30 cellular contexts compared by ENCODE assay signal in the genomic region with DNA sequence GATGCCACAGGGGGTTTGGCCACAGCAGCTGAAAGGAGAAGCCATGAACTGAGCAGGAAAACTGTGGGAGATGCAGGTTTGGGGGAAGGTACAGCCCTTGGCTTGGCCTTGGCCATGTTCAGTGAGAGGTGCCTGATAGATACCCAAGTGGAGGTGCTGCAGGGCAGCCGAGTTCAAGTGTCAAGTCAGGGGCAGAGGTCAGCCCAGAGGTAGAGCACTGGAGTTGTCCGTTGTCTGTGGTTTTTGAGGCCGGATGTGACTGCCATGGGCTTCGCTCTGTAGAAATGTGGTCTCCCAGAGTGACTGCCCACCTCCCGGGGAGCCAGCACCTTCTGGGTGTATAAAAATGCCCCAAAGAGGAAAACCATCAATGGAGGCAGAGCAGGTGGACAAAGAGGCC.
"Had no signal": no experiment of that assay in that cellular context is flagged by ENCODE, and none has a peak within 500 bp of the region (broad histone marks: within the 10 kb centered on the region; RNA-seq: fewer than 3 reads in every experiment).

No MANE protein-coding gene starts in this region.

- H3K9me3 Mint-ChIP-seq: effector memory CD8-positive, alpha-beta T cell; natural killer cell treated with Interleukin-12 subunit alpha and Interleukin-12 subunit beta and Interleukin-15 and Interleukin-18, amount 100 ng/mL, for 72 hours; stimulated activated memory B cell treated with anti-CD40 and anti-IgM and Interleukin-4, amounts not matched to agents 10 μg/mL and 1 μg/mL and 100 μg/mL, for 72 hours had no signal

- H3K4me1 Mint-ChIP-seq: immature natural killer cell; mesothelial cell of epicardium; stimulated activated memory B cell treated with anti-CD40 and anti-IgM and Interleukin-4, amounts not matched to agents 10 μg/mL and 1 μg/mL and 100 μg/mL, for 72 hours had no signal

- H3K27ac ChIP-seq: esophagus squamous epithelium, left ventricle myocardium inferior, lower lobe of right lung, psoas muscle, sigmoid colon, thoracic aorta, tibial nerve, upper lobe of left lung had no signal

- H3K27ac Mint-ChIP-seq: effector memory CD8-positive, alpha-beta T cell; immature natural killer cell; mesothelial cell of epicardium; natural killer cell treated with Interleukin-12 subunit alpha and Interleukin-12 subunit beta and Interleukin-15 and Interleukin-18, amount 100 ng/mL, for 72 hours; stimulated activated memory B cell treated with anti-CD40 and anti-IgM and Interleukin-4, amounts not matched to agents 10 μg/mL and 1 μg/mL and 100 μg/mL, for 72 hours; stimulated activated naive CD8-positive, alpha-beta T cell treated with anti-CD3 and anti-CD28 coated beads, Interleukin-15, Interleukin-2, amounts not matched to agents 100 ng/mL and 50 ng/mL, for 24 hours had no signal

- DNase-seq: cortex of kidney; effector memory CD8-positive, alpha-beta T cell; erythroblast; esophagus squamous epithelium; hypothalamus; immature natural killer cell; islet precursor cell; kidney glomerular epithelial cell; left colon; left ventricle myocardium inferior; lower lobe of right lung; mesenchymal stem cell; mucosa of descending colon; naive B cell; nucleus accumbens; psoas muscle; right cardiac atrium; sigmoid colon; stimulated activated CD4-positive, alpha-beta T cell treated with anti-CD3 and anti-CD28 coated beads, Interleukin-2, amount 100 ng/mL, for 24 hours; stimulated activated CD4-positive, alpha-beta T cell treated with anti-CD3 and anti-CD28 coated beads, Interleukin-4, amount 100 ng/mL, for 24 hours; upper lobe of left lung had no signal

- H3K4me3 ChIP-seq: esophagus squamous epithelium, left ventricle myocardium inferior, lower lobe of right lung, mucosa of descending colon, psoas muscle, sigmoid colon, thoracic aorta, tibial nerve, upper lobe of left lung had no signal

- H3K4me3 Mint-ChIP-seq: effector memory CD8-positive, alpha-beta T cell; immature natural killer cell; mesothelial cell of epicardium; natural killer cell treated with Interleukin-12 subunit alpha and Interleukin-12 subunit beta and Interleukin-15 and Interleukin-18, amount 100 ng/mL, for 72 hours; stimulated activated memory B cell treated with anti-CD40 and anti-IgM and Interleukin-4, amounts not matched to agents 10 μg/mL and 1 μg/mL and 100 μg/mL, for 72 hours; stimulated activated naive CD8-positive, alpha-beta T cell treated with anti-CD3 and anti-CD28 coated beads, Interleukin-15, Interleukin-2, amounts not matched to agents 100 ng/mL and 50 ng/mL, for 24 hours had no signal

- FAIRE-seq: endometrium, frontal cortex, urothelium cell line had no signal

- H3K4me1 ChIP-seq: esophagus squamous epithelium, lower lobe of right lung, psoas muscle, sigmoid colon, tibial nerve, upper lobe of left lung had no signal

- ATAC-seq: effector memory CD8-positive, alpha-beta T cell; lower lobe of right lung; right cardiac atrium; stimulated activated memory B cell treated with anti-CD40 and anti-IgM and Interleukin-4, amounts not matched to agents 10 μg/mL and 1 μg/mL and 100 μg/mL, for 72 hours had no signal

- H3K27me3 Mint-ChIP-seq: effector memory CD8-positive, alpha-beta T cell; naive B cell; natural killer cell treated with Interleukin-12 subunit alpha and Interleukin-12 subunit beta and Interleukin-15 and Interleukin-18, amount 100 ng/mL, for 72 hours; stimulated activated memory B cell treated with anti-CD40 and anti-IgM and Interleukin-4, amounts not matched to agents 10 μg/mL and 1 μg/mL and 100 μg/mL, for 72 hours; stimulated activated naive CD8-positive, alpha-beta T cell treated with anti-CD3 and anti-CD28 coated beads, Interleukin-15, Interleukin-2, amounts not matched to agents 100 ng/mL and 50 ng/mL, for 24 hours had no signal

- H3K36me3 Mint-ChIP-seq: natural killer cell treated with Interleukin-12 subunit alpha and Interleukin-12 subunit beta and Interleukin-15 and Interleukin-18, amount 100 ng/mL, for 72 hours had no signal

- H3K27me3 ChIP-seq: esophagus squamous epithelium, sigmoid colon, tibial nerve, upper lobe of left lung had no signal
